In genomic region chr19:41265376-41266153, GRCh38 we compare ENCODE assay signal across 8 cellular contexts. TPM values are rescaled to one million over a fixed set of nuclear protein-coding genes. Genes with fewer than 3 reads are reported as not detected.
A peak's percentile ranks its signal among the peaks of the same experiment; 100 is the strongest.
DNase-seq lines count a peak whose midpoint lies in the region; ATAC-seq and TF ChIP-seq lines count a peak whose summit lies in the region.

No MANE protein-coding gene starts in this region.

- DNase-seq in SK-N-SH (peak; percentile 27), SK-N-MC (ENCODE audit: low read depth, low spot score) (no peak), ecto neural progenitor cell (ENCODE audit: low spot score) (peak; percentile 53), NCI-H1436 (lab: John Stamatoyannopoulos, UW) (no peak)

- peaks cover 28% of the 10 kb centered on the region for H3F3A ChIP-seq in SK-N-SH (replicated peaks; ENCODE audit: insufficient read depth)

- H3K79me2 ChIP-seq in SK-N-SH (ENCODE audit: insufficient read depth), result peaks cover 61% of the 10 kb centered on the region

- TF ChIP-seq EP300 in SK-N-SH (IDR thresholded peaks at IDR 0.05; ENCODE audit: borderline replicate concordance in 1 of 2, low read depth in 1 of 2, low read length in 1 of 2), result no peak

- H3K9me2 ChIP-seq in SK-N-SH, result no peaks in the 10 kb centered on the region

- H3K4me3 ChIP-seq in SK-N-SH (ENCODE audit: low read depth in 2 of 2, low read length in 1 of 2), result peak overlapping the region; percentile 83 to 86
- peak overlapping the region; percentile 80 for H3K4me3 ChIP-seq in SK-N-MC
- H3K4me3 ChIP-seq in muscle layer of duodenum (ENCODE audit: low read depth in 1 of 2, low read length in 2 of 2), result peak overlapping the region; percentile 86 to 90

- CTCF ChIA-PET in SK-N-SH (lab: Yijun Ruan, JAX), result interaction anchor here (0.8 to 4.1 kb wide), 4 partner anchors 15 to 61 kb away, joined by 3 to 18 read pairs (median 6); no protein-coding TSS in a partner anchor

- H3K27ac ChIP-seq in SK-N-SH (ENCODE audit: low read depth in 2 of 2, low read length in 1 of 2), result peak overlapping the region; percentile 92 to 93
- H3K27ac ChIP-seq in SK-N-MC, result peak overlapping the region; percentile 94
- H3K27ac ChIP-seq in muscle layer of duodenum (ENCODE audit: low read length), result peak overlapping the region; percentile 82

- H3K36me3 ChIP-seq in SK-N-SH (replicated peaks in 1 of 2; ENCODE audit: control insufficient read depth in 1 of 2, insufficient read depth in 2 of 2, low read length in 1 of 2) (peaks cover 27 to 44% of the 10 kb centered on the region in 2 experiments), SK-N-MC (ENCODE audit: insufficient read depth, low read length) (peaks cover 40% of the 10 kb centered on the region), muscle layer of duodenum (ENCODE audit: control insufficient read depth in 1 of 2, insufficient read depth in 2 of 2, low read length in 2 of 2) (peaks cover 18 to 31% of the 10 kb centered on the region in 2 donors)

- TF ChIP-seq RAD21 in SK-N-SH (IDR thresholded peaks at IDR 0.05; ENCODE audit: low read length), result no peak

- no peak for ATAC-seq in SK-N-SH treated with all-trans-retinoic acid at 6 μM for 48 hours
- no peak for ATAC-seq in HG02610 (IDR thresholded peaks at IDR 0.05; ENCODE audit: unreplicated experiment)
- ATAC-seq in GM19395 (IDR thresholded peaks at IDR 0.05; ENCODE audit: unreplicated experiment), result no peak

- POLR2A ChIA-PET in SK-N-SH (lab: Yijun Ruan, JAX), result interaction anchor here (2.0 kb wide), 1 partner anchor 43 kb away, joined by 6 read pairs; no protein-coding TSS in a partner anchor

- no peaks in the 10 kb centered on the region for H3K9me3 ChIP-seq in SK-N-SH
- H3K9me3 ChIP-seq in SK-N-MC (ENCODE audit: low read depth, low read length), result no peaks in the 10 kb centered on the region
- H3K9me3 ChIP-seq in muscle layer of duodenum (ENCODE audit: control insufficient read depth in 1 of 2, low read length in 2 of 2), result no peaks in the 10 kb centered on the region

- peaks cover 11 to 12% of the 10 kb centered on the region in 2 experiments; a peak in 2 of 4 replicates for H3K4me1 ChIP-seq in SK-N-SH (ENCODE audit: control insufficient read depth in 1 of 2, insufficient read depth in 2 of 2, low read depth in 1 of 2, low read length in 1 of 2)
- H3K4me1 ChIP-seq in muscle layer of duodenum (ENCODE audit: control insufficient read depth in 1 of 2, insufficient read depth in 2 of 2, low read length in 2 of 2), result peaks cover 12 to 33% of the 10 kb centered on the region in 2 donors

- 23% methylated on average over 17 of the region's 17 CpGs for WGBS in SK-N-SH (ENCODE audit: low lambda C conversion rate)

- no peak overlapping the region for H2AFZ ChIP-seq in SK-N-SH (ENCODE audit: low read depth)

- no peak for TF ChIP-seq CTCF in SK-N-SH (IDR thresholded peaks at IDR 0.05)

- H3K9ac ChIP-seq in SK-N-SH (peak overlapping the region; percentile 99), SK-N-MC (ENCODE audit: insufficient read length) (peak overlapping the region; percentile 100)

- H4K20me1 ChIP-seq in SK-N-SH (ENCODE audit: insufficient read depth), result peaks cover 20% of the 10 kb centered on the region

- H3K27me3 ChIP-seq in SK-N-SH (ENCODE audit: insufficient read depth) (no peaks in the 10 kb centered on the region), muscle layer of duodenum (ENCODE audit: low read depth, low read length) (no peaks in the 10 kb centered on the region)

- peak overlapping the region; percentile 92 for H3K4me2 ChIP-seq in SK-N-SH

TF ChIP-seq in SK-N-SH, 30 proteins besides CTCF, POLR2A, EP300 and RAD21:
- TF ChIP-seq FOXM1 (IDR thresholded peaks at IDR 0.05; ENCODE audit: low read depth), result no peak
- TF ChIP-seq USF1 (IDR thresholded peaks at IDR 0.05; ENCODE audit: borderline replicate concordance, low read depth), result no peak
- no peak for TF ChIP-seq TCF12 (IDR thresholded peaks at IDR 0.05)
- TF ChIP-seq RCOR1 (IDR thresholded peaks at IDR 0.05; ENCODE audit: low read length), result no peak
- TF ChIP-seq SMC3 (IDR thresholded peaks at IDR 0.05; ENCODE audit: low read depth, low read length), result no peak
- peak; percentile 35; the same call in 1 of the 2 replicates for TF ChIP-seq POLR2AphosphoS5 (IDR thresholded peaks at IDR 0.05; ENCODE audit: low read depth, low read length)
- TF ChIP-seq RFX5 (IDR thresholded peaks at IDR 0.05; ENCODE audit: low read length), result no peak
- no peak for TF ChIP-seq IRF3 (IDR thresholded peaks at IDR 0.05; ENCODE audit: low read depth, low read length)

TF ChIP-seq in SK-N-SH treated with all-trans-retinoic acid at 6 μM for 48 hours, 23 proteins besides CTCF, POLR2A, EP300 and RAD21 (continues in another document):
- TF ChIP-seq GLIS3 (CRISPR knock-in tag; IDR thresholded peaks at IDR 0.05) (no peak), CSRNP3 (CRISPR knock-in tag; IDR thresholded peaks at IDR 0.05) (no peak), POU6F1 (CRISPR knock-in tag; IDR thresholded peaks at IDR 0.05; ENCODE audit: borderline replicate concordance, low read depth) (no peak), ZFP30 (CRISPR knock-in tag; IDR thresholded peaks at IDR 0.05) (no peak), TOX (CRISPR knock-in tag; IDR thresholded peaks at IDR 0.05; ENCODE audit: borderline replicate concordance) (no peak), CSDC2 (CRISPR knock-in tag; IDR thresholded peaks at IDR 0.05) (no peak), RARB (CRISPR knock-in tag; IDR thresholded peaks at IDR 0.05) (no peak), ZNF8 (CRISPR knock-in tag; IDR thresholded peaks at IDR 0.05) (no peak), CREB5 (CRISPR knock-in tag; IDR thresholded peaks at IDR 0.05; ENCODE audit: low read depth) (no peak)

RNA-seq across cellular contexts. Expression of gene HNRNPUL1, which starts 1.4 kb away (rescaled TPM):
- polyA plus RNA-seq in SK-N-SH (2012; rRNA removed), result 34.2 and 41.5 TPM in 2 replicates
- polyA plus RNA-seq in SK-N-SH (2012; cell fraction: cytosol; rRNA removed), result 32.5 and 33.9 TPM in 2 replicates
- polyA plus RNA-seq in SK-N-SH (2012; cell fraction: nucleus; rRNA removed), result 35.8 and 43.2 TPM in 2 replicates

RNA-seq across cellular contexts. Expression of gene CCDC97, which starts 44.4 kb away (rescaled TPM):
- polyA plus RNA-seq in SK-N-SH (2012; rRNA removed), result 8.7 and 9.6 TPM in 2 replicates
- polyA plus RNA-seq in SK-N-SH (2012; cell fraction: cytosol; rRNA removed), result 5.3 and 6.8 TPM in 2 replicates
- 11.7 and 13.7 TPM in 2 replicates for polyA plus RNA-seq in SK-N-SH (2012; cell fraction: nucleus; rRNA removed)

RNA-seq across cellular contexts. Expression of gene AXL, which starts 46.5 kb away (rescaled TPM):
- 78.8 and 82.6 TPM in 2 replicates for polyA plus RNA-seq in SK-N-SH (2012; rRNA removed)
- polyA plus RNA-seq in SK-N-SH (2012; cell fraction: cytosol; rRNA removed), result 47.4 and 58.0 TPM in 2 replicates
- polyA plus RNA-seq in SK-N-SH (2012; cell fraction: nucleus; rRNA removed), result 71.7 and 77.3 TPM in 2 replicates

Comparison
In these comparisons a context has a peak if more than half of its experiments do, and no peak if none do; other contexts are left out.
1. DNase-seq: peak in SK-N-SH (single experiment) and ecto neural progenitor cell (single experiment); none in SK-N-MC (single experiment) and NCI-H1436 (single experiment).
2. Peak in every context shown above with its lines, with median percentiles within 50 percentile points of each other: H3K27ac ChIP-seq and H3K4me3 ChIP-seq.